ENCODE assay signal across 9 cellular contexts in genomic region chr10:108970016-108970415, GRCh38.
A peak's percentile ranks its signal among the peaks of the same experiment; 100 is the strongest.
DNase-seq lines count a peak whose midpoint lies in the region; ATAC-seq, FAIRE-seq and TF ChIP-seq lines count a peak whose summit lies in the region.
"Had no signal": no experiment of that assay in that cellular context is flagged by ENCODE, and none has a peak within 500 bp of the region (broad histone marks: within the 10 kb centered on the region; RNA-seq: fewer than 3 reads in every experiment).

No MANE protein-coding gene starts in this region.

- H3K9me3 ChIP-seq in GM12878 (replicated peaks; ENCODE audit: control insufficient read depth, insufficient read depth, low read length) (no peaks in the 10 kb centered on the region), heart right ventricle (peaks cover 0 to 10% (median 0%) of the 10 kb centered on the region in 11 donors)

- no peak for TF ChIP-seq POLR2A in GM12878 (IDR thresholded peaks at IDR 0.05; ENCODE audit: low read depth, low read length)

- POLR2A ChIA-PET in GM12878 (lab: Charles Lee), result no interaction called here

- intact Hi-C loops in GM12878 (cut with micrococcal nuclease; ENCODE audit: unreplicated experiment), result no loop called here
- intact Hi-C loops in heart right ventricle (cut with DNase I), result loop anchor here in 1 of 10 donors (5.0 kb wide), 1 partner anchor 1693 kb away; no protein-coding TSS in a partner anchor

- RAD21 ChIA-PET in GM12878 (lab: Charles Lee; ENCODE audit: unreplicated experiment), result no interaction called here

- H3K27ac ChIP-seq in GM12878 (ENCODE audit: control insufficient read depth, insufficient read depth) (no peak overlapping the region), heart right ventricle (no peak overlapping the region)

- H2AFZ ChIP-seq in GM12878 (ENCODE audit: control insufficient read depth, low read depth, low read length), result no peak overlapping the region

- ATAC-seq in GM12878, result no peak
- no peak for ATAC-seq in heart right ventricle
- no peak for ATAC-seq in GM21447 (IDR thresholded peaks at IDR 0.05; ENCODE audit: unreplicated experiment)
- ATAC-seq: left cardiac atrium had no signal

- in situ Hi-C loops in GM13976 (cut with MboI; ENCODE audit: low sequenced_read_pairs, unreplicated experiment) (no loop called here), GM12878 (cut with MboI) (no loop called here)

- H3K79me2 ChIP-seq in GM12878 (ENCODE audit: control insufficient read depth, insufficient read depth, low read length), result no peaks in the 10 kb centered on the region

- no peak overlapping the region for H3K9ac ChIP-seq in GM12878 (ENCODE audit: control insufficient read depth, insufficient read depth, low read length)

- no TSS peak for BruUV-seq in GM12878 (replicated peaks; lab: Mats Ljungman, UMichigan)

- TF ChIP-seq RAD21 in GM12878 (IDR thresholded peaks at IDR 0.05; ENCODE audit: insufficient read depth, low read depth, low read length), result no peak

- CTCF ChIA-PET in GM12878 (lab: Yijun Ruan, JAX), result no interaction called here

- TF ChIP-seq EP300 in GM12878 (IDR thresholded peaks at IDR 0.05; ENCODE audit: borderline replicate concordance in 1 of 2, control insufficient read depth in 1 of 2, low read depth in 2 of 2, low read length in 2 of 2), result no peak

- WGBS in GM12878 (ENCODE audit: insufficient coverage, insufficient replicate concordance, low lambda C conversion rate, missing lambda C conversion rate), result 0% methylated on average over 1 of the region's 1 CpG
- 29 to 43% methylated on average over 1 of the region's 1 CpG for whole genome bisulfite sequencing in heart right ventricle, 2 donors

- H3K27me3 ChIP-seq in GM12878 (replicated peaks in 1 of 2; ENCODE audit: control insufficient read depth in 2 of 2, insufficient read depth in 2 of 2, low read length in 1 of 2) (no peaks in the 10 kb centered on the region), heart right ventricle (no peaks in the 10 kb centered on the region)

- no peaks in the 10 kb centered on the region for H4K20me1 ChIP-seq in GM12878 (ENCODE audit: control insufficient read depth, insufficient read depth)

- H3K4me1 ChIP-seq in GM12878 (ENCODE audit: control insufficient read depth, insufficient read depth, low read length) (no peaks in the 10 kb centered on the region), heart right ventricle (no peaks in the 10 kb centered on the region)

- no peak overlapping the region for H3K4me2 ChIP-seq in GM12878 (ENCODE audit: control insufficient read depth, insufficient read depth)

- H3K4me3 ChIP-seq in GM12878 (no peak overlapping the region), heart right ventricle (no peak overlapping the region)

- no peak for FAIRE-seq in GM12878 (lab: Jason Lieb, UNC)

- SMC1A ChIA-PET in GM12878 (lab: Charles Lee; ENCODE audit: uncharacterized antibody, unreplicated experiment), result no interaction called here

- TF ChIP-seq CTCF in GM13976 (IDR thresholded peaks at IDR 0.05; ENCODE audit: borderline replicate concordance, control extremely low read depth, extremely low read depth, insufficient read depth, missing control alignments) (no peak), GM12878 (IDR thresholded peaks at IDR 0.05 in 2 of 3, conservative IDR thresholded peaks at IDR 0.05 in 1 of 3; ENCODE audit: control insufficient read depth in 2 of 3, extremely low read depth in 1 of 3, insufficient read depth in 1 of 3, low read depth in 3 of 3, low read length in 3 of 3) (no peak), heart right ventricle (IDR thresholded peaks at IDR 0.05) (no peak)

- H3K36me3 ChIP-seq in GM12878 (ENCODE audit: control insufficient read depth in 2 of 2, insufficient read depth in 2 of 2, low read length in 1 of 2) (no peaks in the 10 kb centered on the region), heart right ventricle (no peaks in the 10 kb centered on the region)

- DNase-seq in GM13976 (ENCODE audit: low spot score) (peak; percentile 3), M059J (ENCODE audit: low read depth) (peak; percentile 25), GM12878 (ENCODE audit: low read depth, low spot score) (no peak), myocyte (ENCODE audit: low read depth) (peak; percentile 66), heart right ventricle (no peak), C1 segment of cervical spinal cord (lab: John Stamatoyannopoulos, UW) (no peak)
- DNase-seq: activated CD4-positive, alpha-beta T cell treated with anti-CD3 and anti-CD28 coated beads for 1 hour; left cardiac atrium had no signal

TF ChIP-seq in GM12878, 131 proteins besides CTCF, POLR2A, EP300 and RAD21:
- peak; percentile 90 for TF ChIP-seq REST (IDR thresholded peaks at IDR 0.05; ENCODE audit: low read depth, low read length)
- TF ChIP-seq, protein P1, sequence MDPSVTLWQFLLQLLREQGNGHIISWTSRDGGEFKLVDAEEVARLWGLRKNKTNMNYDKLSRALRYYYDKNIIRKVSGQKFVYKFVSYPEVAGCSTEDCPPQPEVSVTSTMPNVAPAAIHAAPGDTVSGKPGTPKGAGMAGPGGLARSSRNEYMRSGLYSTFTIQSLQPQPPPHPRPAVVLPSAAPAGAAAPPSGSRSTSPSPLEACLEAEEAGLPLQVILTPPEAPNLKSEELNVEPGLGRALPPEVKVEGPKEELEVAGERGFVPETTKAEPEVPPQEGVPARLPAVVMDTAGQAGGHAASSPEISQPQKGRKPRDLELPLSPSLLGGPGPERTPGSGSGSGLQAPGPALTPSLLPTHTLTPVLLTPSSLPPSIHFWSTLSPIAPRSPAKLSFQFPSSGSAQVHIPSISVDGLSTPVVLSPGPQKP (IDR thresholded peaks at IDR 0.05; ENCODE audit: low read depth, low read length), result no peak

Comparison
In these comparisons a context has a peak if more than half of its experiments do, and no peak if none do; other contexts are left out.
1. DNase-seq: peak in GM13976 (single experiment), M059J (single experiment) and myocyte (single experiment); none in GM12878 (single experiment), heart right ventricle (0 of 2) and C1 segment of cervical spinal cord (0 of 14).